ENCODE assay signal across 33 cellular contexts in genomic region chr4:90780193-90780592, GRCh38.
"Had no signal": no experiment of that assay in that cellular context is flagged by ENCODE, and none has a peak within 500 bp of the region (broad histone marks: within the 10 kb centered on the region; RNA-seq: fewer than 3 reads in every experiment).

No MANE protein-coding gene starts in this region.

- H3K27ac ChIP-seq: adrenal gland, ascending aorta, body of pancreas, brain microvascular endothelial cell, breast epithelium, cardiac muscle cell had no signal

- H3K4me3 ChIP-seq: adrenal gland, ascending aorta, body of pancreas, breast epithelium, cardiac muscle cell had no signal

- FAIRE-seq: astrocyte, bronchial epithelial cell, colon had no signal

- H3K27me3 ChIP-seq: adrenal gland, ascending aorta, body of pancreas, brain microvascular endothelial cell, breast epithelium, cardiac muscle cell had no signal

- DNase-seq: activated effector memory CD4-positive, alpha-beta T cell treated with anti-CD3 and anti-CD28 coated beads, Interleukin-2, amount 50 U/mL, for 16 hours; activated effector memory CD4-positive, alpha-beta T cell treated with Interleukin-2 at 50 U/mL for 16 hours; activated gamma-delta T cell; activated gamma-delta T cell treated with Interleukin-2 at 50 U/mL for 16 hours; activated naive CD4-positive, alpha-beta T cell; activated naive CD4-positive, alpha-beta T cell treated with anti-CD3 and anti-CD28 coated beads for 36 hours; activated naive CD4-positive, alpha-beta T cell treated with anti-CD3 and anti-CD28 coated beads, Interleukin-2, amount 10 ng/mL, durations not matched to agents 7 days and 5 days; activated naive CD4-positive, alpha-beta T cell treated with anti-CD3 and anti-CD28 coated beads, Interleukin-2, amount 50 U/mL, for 16 hours; activated naive CD4-positive, alpha-beta T cell treated with Interleukin-2 at 50 U/mL for 16 hours; activated naive CD8-positive, alpha-beta T cell treated with anti-CD3 and anti-CD28 coated beads for 36 hours; activated naive CD8-positive, alpha-beta T cell treated with anti-CD3 and anti-CD28 coated beads, Interleukin-2, amount 10 ng/mL, durations not matched to agents 7 days and 5 days; activated naive CD8-positive, alpha-beta T cell treated with anti-CD3 and anti-CD28 coated beads, Interleukin-2, amount 50 U/mL, for 24 hours; activated T-cell treated with anti-CD3 and anti-CD28 coated beads, Interleukin-2, amount 50 U/mL, for 4 hours; activated T-cell treated with anti-CD3 and anti-CD28 coated beads, Interleukin-2, amount 50 U/mL, for 48 hours; activated T-cell treated with anti-CD3 and anti-CD28 coated beads, Interleukin-2, amount 50 U/mL, for 72 hours; adrenal gland; amniotic stem cell; amygdala; anterior cingulate cortex; aorta; body of pancreas; brain microvascular endothelial cell; caudate nucleus; central memory CD4-positive, alpha-beta T cell; cerebellar nuclear complex had no signal

- H3K9me3 ChIP-seq: adrenal gland, ascending aorta, body of pancreas, breast epithelium had no signal

- ATAC-seq: activated naive CD4-positive, alpha-beta T cell treated with anti-CD3 and anti-CD28 coated beads, Interleukin-2, amount 50 U/mL, for 72 hours; activated naive CD8-positive, alpha-beta T cell treated with anti-CD3 and anti-CD28 coated beads, Interleukin-2, amount 50 U/mL, for 24 hours; activated T-cell treated with anti-CD3 and anti-CD28 coated beads, Interleukin-2, amount 50 U/mL, for 4 hours; activated T-cell treated with anti-CD3 and anti-CD28 coated beads, Interleukin-2, amount 50 U/mL, for 72 hours; activated T-helper 17 cell treated with anti-CD3 and anti-CD28 coated beads, Interleukin-2, amount 50 U/mL, for 72 hours; body of pancreas had no signal

- H3K36me3 ChIP-seq: adrenal gland, ascending aorta, brain microvascular endothelial cell, breast epithelium, cardiac muscle cell had no signal

- H3K4me1 ChIP-seq: adrenal gland, ascending aorta, body of pancreas, breast epithelium had no signal
